8 cellular contexts compared by ENCODE assay signal in genomic region chr19:38647966-38648788, GRCh38. TPM values are rescaled to one million over a fixed set of nuclear protein-coding genes. Genes with fewer than 3 reads are reported as not detected.
DNase-seq lines count a peak whose midpoint lies in the region; ATAC-seq, FAIRE-seq and TF ChIP-seq lines count a peak whose summit lies in the region.

No MANE protein-coding gene starts in this region.

- DNase-seq in GM06990 (ENCODE audit: extremely low read depth, insufficient read length) (no peak), PC-3 (no peak), endothelial cell of umbilical vein (ENCODE audit: low read depth, low spot score) (peak; percentile 34), RPMI8226 (no peak), SHP77 treated with DMSO at 0.1 percent for 48 hours (lab: John Stamatoyannopoulos, UW) (no peak), D721Med (ENCODE audit: insufficient read length, low spot score) (no peak)
- no peak for DNase-seq in activated CD4-positive, CD25-positive, alpha-beta regulatory T cell (lab: John Stamatoyannopoulos, UW)

- H4K20me1 ChIP-seq in PC-3 (ENCODE audit: low read length), result peaks cover 45% of the 10 kb centered on the region
- H4K20me1 ChIP-seq in endothelial cell of umbilical vein (replicated peaks; ENCODE audit: control insufficient read depth, extremely low read depth, insufficient read depth, low read length), result no peaks in the 10 kb centered on the region

- H2AFZ ChIP-seq in PC-3 (ENCODE audit: low read length), result no peak overlapping the region
- H2AFZ ChIP-seq in endothelial cell of umbilical vein (ENCODE audit: low read depth, low read length), result no peak overlapping the region
- H2AFZ ChIP-seq in parathyroid adenoma, result peak overlapping the region; percentile 16

- H3K4me3 ChIP-seq in GM06990 (replicated peaks; ENCODE audit: low read depth, low read length) (peak overlapping the region; percentile 94), PC-3 (ENCODE audit: low read length) (peak overlapping the region; percentile 99), endothelial cell of umbilical vein (replicated peaks in 1 of 3; ENCODE audit: insufficient read depth in 1 of 3, low read depth in 1 of 3, low read length in 3 of 3) (peak overlapping the region; percentile 96 to 99 (median 98)), parathyroid adenoma (ENCODE audit: low read depth, low read length) (peak overlapping the region; percentile 99)

- H3K36me3 ChIP-seq in GM06990 (ENCODE audit: control insufficient read depth, insufficient read depth, low read length) (no peaks in the 10 kb centered on the region), PC-3 (ENCODE audit: low read depth, low read length) (peaks cover 10% of the 10 kb centered on the region; the same call in 1 of the 2 replicates), endothelial cell of umbilical vein (ENCODE audit: control insufficient read depth in 2 of 2, extremely low read depth in 1 of 2, insufficient read depth in 2 of 2, low read length in 2 of 2) (no peaks in the 10 kb centered on the region), parathyroid adenoma (ENCODE audit: control insufficient read depth, insufficient read depth, low read length) (no peaks in the 10 kb centered on the region)

- no peaks in the 10 kb centered on the region for H3K9me2 ChIP-seq in PC-3 (replicated peaks; ENCODE audit: low read length)

- H3K27ac ChIP-seq in PC-3 (ENCODE audit: low read length), result peak overlapping the region; percentile 81
- peak overlapping the region; percentile 70 for H3K27ac ChIP-seq in endothelial cell of umbilical vein (ENCODE audit: insufficient read depth, low read depth, low read length)
- H3K27ac ChIP-seq in parathyroid adenoma, result peak overlapping the region; percentile 95

- H3K9me3 ChIP-seq in PC-3 (ENCODE audit: low read length), result no peaks in the 10 kb centered on the region
- no peaks in the 10 kb centered on the region for H3K9me3 ChIP-seq in endothelial cell of umbilical vein (replicated peaks; ENCODE audit: control insufficient read depth, insufficient read depth, low read length)
- no peaks in the 10 kb centered on the region for H3K9me3 ChIP-seq in parathyroid adenoma (ENCODE audit: control insufficient read depth, low read length)

- CTCF ChIA-PET in PC-3 (lab: Charles Lee), result interaction anchor here (0.7 to 1.5 kb wide), 2 partner anchors 11 to 13 kb away, joined by 3 to 4 read pairs; no protein-coding TSS in a partner anchor
- CTCF ChIA-PET in endothelial cell of umbilical vein (lab: Charles Lee), result interaction anchor here (0.6 to 5.0 kb wide), 11 partner anchors 10 to 238 kb away, joined by 3 to 57 read pairs (median 5); partner anchors contain the start of gene EIF3K

- BruUV-seq in PC-3 (replicated peaks; lab: Mats Ljungman, UMichigan), result no TSS peak
- no TSS peak for BruUV-seq in endothelial cell of umbilical vein (replicated peaks; lab: Mats Ljungman, UMichigan)

- H3K79me2 ChIP-seq in PC-3 (ENCODE audit: low read length) (peaks cover 57% of the 10 kb centered on the region), endothelial cell of umbilical vein (ENCODE audit: control insufficient read depth, insufficient read depth, low read length) (peaks cover 57% of the 10 kb centered on the region), parathyroid adenoma (peaks cover 55% of the 10 kb centered on the region)

- H3K4me1 ChIP-seq in PC-3 (ENCODE audit: insufficient read depth, low read length) (peaks cover 27% of the 10 kb centered on the region), endothelial cell of umbilical vein (ENCODE audit: control insufficient read depth, extremely low read depth, insufficient read depth, low read length) (peaks cover 35% of the 10 kb centered on the region), parathyroid adenoma (peaks cover 30% of the 10 kb centered on the region)

- TF ChIP-seq POLR2A in endothelial cell of umbilical vein (IDR thresholded peaks at IDR 0.05; ENCODE audit: low read depth, low read length), result no peak

- H3K9ac ChIP-seq in PC-3 (ENCODE audit: low read length) (peak overlapping the region; percentile 100), endothelial cell of umbilical vein (replicated peaks; ENCODE audit: extremely low read depth, insufficient read depth, low read length) (peak overlapping the region; percentile 92), parathyroid adenoma (peak overlapping the region; percentile 97)

- no peak for ATAC-seq in PC-3

- intact Hi-C loops in PC-3 (cut with micrococcal nuclease) (loop anchor here (5.0 kb wide), 1 partner anchor 34 kb away; no protein-coding TSS in a partner anchor), endothelial cell of umbilical vein (cut with micrococcal nuclease) (loop anchor here (1.0 to 10.0 kb wide), 3 partner anchors 18 to 207 kb away; no protein-coding TSS in a partner anchor)

- no peaks in the 10 kb centered on the region for H3K27me3 ChIP-seq in GM06990 (replicated peaks; ENCODE audit: control insufficient read depth, insufficient read depth, low read length)
- H3K27me3 ChIP-seq in PC-3 (ENCODE audit: low read length), result no peaks in the 10 kb centered on the region
- H3K27me3 ChIP-seq in endothelial cell of umbilical vein (ENCODE audit: control insufficient read depth in 2 of 2, insufficient read depth in 2 of 2, low read length in 2 of 2), result no peaks in the 10 kb centered on the region
- H3K27me3 ChIP-seq in parathyroid adenoma (ENCODE audit: control insufficient read depth, insufficient read depth, low read length), result no peaks in the 10 kb centered on the region

- no peaks in the 10 kb centered on the region for H3K9me1 ChIP-seq in endothelial cell of umbilical vein (replicated peaks; ENCODE audit: control insufficient read depth, extremely low read depth, insufficient read depth, low read length)

- POLR2A ChIA-PET in PC-3 (lab: Charles Lee; ENCODE audit: unreplicated experiment) (interaction anchor here (1.0 to 1.3 kb wide), 3 partner anchors 35 to 430 kb away, joined by 3 to 13 read pairs (median 3); no protein-coding TSS in a partner anchor), endothelial cell of umbilical vein (lab: Charles Lee) (interaction anchor here (1.0 to 3.0 kb wide), 8 partner anchors 10 to 59 kb away, joined by 4 to 28 read pairs (median 8); partner anchors contain the start of genes EIF3K and MAP4K1)

- no peaks in the 10 kb centered on the region for H3F3A ChIP-seq in PC-3 (ENCODE audit: low read length, unreplicated experiment)

- dilution Hi-C loops in endothelial cell of umbilical vein (cut with MboI; ENCODE audit: extremely low pct_ligation_motif_present, low sequenced_read_pairs), result no loop called here

- H3K4me2 ChIP-seq in PC-3 (ENCODE audit: low read length) (peak overlapping the region; percentile 94), endothelial cell of umbilical vein (ENCODE audit: insufficient read depth, low read length) (peak overlapping the region; percentile 54), parathyroid adenoma (ENCODE audit: low read length) (peak overlapping the region; percentile 100)

- TF ChIP-seq CTCF in GM06990 (IDR thresholded peaks at IDR 0.05; ENCODE audit: insufficient read depth, low read length, poor library complexity, severe bottlenecking) (no peak), PC-3 (conservative IDR thresholded peaks at IDR 0.05; ENCODE audit: low read depth, low read length) (no peak), endothelial cell of umbilical vein (IDR thresholded peaks at IDR 0.05; ENCODE audit: extremely low read depth in 1 of 2, insufficient read depth in 1 of 2, low read depth in 1 of 2, low read length in 2 of 2) (no peak), parathyroid adenoma (IDR thresholded peaks at IDR 0.05) (no peak), D721Med (IDR thresholded peaks at IDR 0.05; ENCODE audit: insufficient read depth, missing control alignments) (no peak)

- FAIRE-seq in endothelial cell of umbilical vein (lab: Jason Lieb, UNC) (peak; percentile 21), D721Med (lab: Jason Lieb, UNC) (no peak)

TF ChIP-seq in endothelial cell of umbilical vein, 7 proteins besides CTCF, POLR2A, EP300 and RAD21 (continues in another document):
- TF ChIP-seq MAX (IDR thresholded peaks at IDR 0.05; ENCODE audit: insufficient read depth, insufficient read length) (no peak), JUN (IDR thresholded peaks at IDR 0.05; ENCODE audit: borderline replicate concordance, insufficient read depth, insufficient read length, low read depth) (no peak), FOS (IDR thresholded peaks at IDR 0.05; ENCODE audit: borderline replicate concordance, insufficient read depth, low read length) (no peak)

RNA-seq across cellular contexts. Expression of gene ACTN4, which starts 0.7 kb away (rescaled TPM):
- total RNA-seq in PC-3 (2014; rRNA removed) (382 and 397 TPM in 2 replicates), endothelial cell of umbilical vein (693 and 748 TPM in 2 replicates)
- polyA plus RNA-seq in endothelial cell of umbilical vein, result 313 and 329 TPM in 2 replicates
- polyA plus RNA-seq in endothelial cell of umbilical vein (2011; cell fraction: cytosol; rRNA removed), result 293 and 306 TPM in 2 replicates
- 829 and 939 TPM in 2 replicates for polyA plus RNA-seq in endothelial cell of umbilical vein (2011; cell fraction: nucleus; rRNA removed)
- 615 and 712 TPM in 2 replicates for polyA plus RNA-seq in endothelial cell of umbilical vein (2012)
- 461 and 482 TPM in 2 replicates for polyA minus RNA-seq in endothelial cell of umbilical vein
- 78.8 TPM for polyA minus RNA-seq in endothelial cell of umbilical vein (2011; cell fraction: cytosol; rRNA and poly(A)+ RNA removed)
- polyA minus RNA-seq in endothelial cell of umbilical vein (2011; cell fraction: nucleus; rRNA and poly(A)+ RNA removed), result 238 and 273 TPM in 2 replicates

RNA-seq across cellular contexts. Expression of gene EIF3K, which starts 29.2 kb away (rescaled TPM):
- total RNA-seq in PC-3 (2014; rRNA removed) (310 and 414 TPM in 2 replicates), endothelial cell of umbilical vein (267 and 277 TPM in 2 replicates)
- polyA plus RNA-seq in endothelial cell of umbilical vein, result 584 and 644 TPM in 2 replicates
- polyA plus RNA-seq in endothelial cell of umbilical vein (2011; cell fraction: cytosol; rRNA removed), result 562 and 679 TPM in 2 replicates
- polyA plus RNA-seq in endothelial cell of umbilical vein (2011; cell fraction: nucleus; rRNA removed), result 241 and 343 TPM in 2 replicates
- polyA plus RNA-seq in endothelial cell of umbilical vein (2012), result 437 and 456 TPM in 2 replicates
- 239 and 248 TPM in 2 replicates for polyA minus RNA-seq in endothelial cell of umbilical vein
- 160 TPM for polyA minus RNA-seq in endothelial cell of umbilical vein (2011; cell fraction: cytosol; rRNA and poly(A)+ RNA removed)
- polyA minus RNA-seq in endothelial cell of umbilical vein (2011; cell fraction: nucleus; rRNA and poly(A)+ RNA removed), result 54.6 and 56.7 TPM in 2 replicates

RNA-seq across cellular contexts. Expression of gene MAP4K1, which starts 30.4 kb away (rescaled TPM):
- 0.63 and 2.3 TPM in 2 replicates for total RNA-seq in PC-3 (2014; rRNA removed)
- 1.2 and 1.6 TPM in 2 replicates for total RNA-seq in endothelial cell of umbilical vein
- 0.12 and 0.14 TPM in 2 replicates for polyA plus RNA-seq in endothelial cell of umbilical vein
- 0.08 and 0.23 TPM in 2 replicates for polyA plus RNA-seq in endothelial cell of umbilical vein (2011; cell fraction: cytosol; rRNA removed)
- 1.2 and 1.4 TPM in 2 replicates for polyA plus RNA-seq in endothelial cell of umbilical vein (2011; cell fraction: nucleus; rRNA removed)
- 0.09 TPM in 1 of 2 replicates, not detected in the other for polyA plus RNA-seq in endothelial cell of umbilical vein (2012)
- not detected in 2 replicates for polyA minus RNA-seq in endothelial cell of umbilical vein
- not detected for polyA minus RNA-seq in endothelial cell of umbilical vein (2011; cell fraction: cytosol; rRNA and poly(A)+ RNA removed)
- not detected in 2 replicates for polyA minus RNA-seq in endothelial cell of umbilical vein (2011; cell fraction: nucleus; rRNA and poly(A)+ RNA removed)
